In the genomic region with DNA sequence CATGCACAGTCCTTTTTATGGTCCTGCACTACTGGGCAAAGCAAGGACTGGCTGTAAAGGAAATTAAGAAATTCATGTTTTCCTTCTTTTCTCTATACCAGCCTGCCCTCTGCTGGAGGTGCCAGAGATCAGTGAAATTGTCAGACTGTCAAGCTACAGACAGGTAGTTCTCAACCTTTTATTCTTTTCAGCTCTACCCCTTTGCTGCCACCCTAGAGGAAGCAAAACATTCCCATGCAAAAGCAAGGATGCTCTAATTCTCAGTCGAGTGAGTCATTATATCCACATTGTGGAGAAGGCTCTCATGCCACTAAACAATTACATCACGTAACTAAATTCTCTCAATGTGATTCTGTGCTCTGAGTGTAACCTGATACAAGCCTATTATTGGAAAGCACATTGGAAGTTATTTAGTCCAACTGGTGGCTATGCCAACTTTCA, we compare ENCODE assay signal across 8 cellular contexts. TPM values are rescaled to one million over a fixed set of nuclear protein-coding genes. Genes with fewer than 3 reads are reported as not detected.
DNase-seq lines count a peak whose midpoint lies in the region; ATAC-seq and TF ChIP-seq lines count a peak whose summit lies in the region.

No MANE protein-coding gene starts in this region.

- BruUV-seq in PC-9 (replicated peaks; lab: Mats Ljungman, UMichigan): no TSS peak

- no peak overlapping the region for H3K4me3 ChIP-seq in PC-9

- no peaks in the 10 kb centered on the region; the same call in 1 of the 2 replicates for H3K9me3 ChIP-seq in PC-9 (ENCODE audit: insufficient read depth, low read depth)

- H3K9me2 ChIP-seq in PC-9 (ENCODE audit: insufficient read depth): no peaks in the 10 kb centered on the region

- DNase-seq in EH (ENCODE audit: low read depth) (peak; percentile 91), KBM-7 (peak; percentile 67), PC-9 (peak; percentile 82 to 100), astrocyte of the hippocampus (ENCODE audit: low read depth, low spot score) (peak; percentile 83), immature natural killer cell (peak in 2 of 3 donors; percentile 1 to 7)
- peak; percentile 13 to 27 (median 22) for DNase-seq in stimulated activated CD4-positive, alpha-beta T cell treated with anti-CD3 and anti-CD28 coated beads, TNF-alpha, amount 100 ng/mL, for 24 hours (ENCODE audit: low read depth in 3 of 3)
- no peak for DNase-seq in stimulated activated naive B cell treated with anti-CD40 and anti-IgM and Interleukin-4, amounts not matched to agents 10 μg/mL and 1 μg/mL and 100 μg/mL, for 72 hours

- ATAC-seq in stimulated activated naive B cell treated with anti-CD40 and anti-IgM and Interleukin-4, amounts not matched to agents 10 μg/mL and 1 μg/mL and 100 μg/mL, for 72 hours (replicated peaks): no peak
- ATAC-seq in GM21786 (IDR thresholded peaks at IDR 0.05; ENCODE audit: unreplicated experiment): no peak

- no peaks in the 10 kb centered on the region for H3K36me3 Mint-ChIP-seq in immature natural killer cell
- no peaks in the 10 kb centered on the region for H3K36me3 Mint-ChIP-seq in stimulated activated naive B cell treated with anti-CD40 and anti-IgM and Interleukin-4, amounts not matched to agents 10 μg/mL and 1 μg/mL and 100 μg/mL, for 72 hours

- CTCF ChIA-PET in PC-9 (lab: Charles Lee): interaction anchor here (0.6 to 2.3 kb wide), 10 partner anchors 9 to 1584 kb away, joined by 3 to 14 read pairs (median 4); partner anchors contain the start of gene PDK1

- POLR2A ChIA-PET in PC-9 (lab: Charles Lee; ENCODE audit: unreplicated experiment): interaction anchor here (0.9 kb wide), 1 partner anchor 246 kb away, joined by 8 read pairs; no protein-coding TSS in a partner anchor

- H3K27ac Mint-ChIP-seq in immature natural killer cell: no peak overlapping the region
- no peak overlapping the region for H3K27ac Mint-ChIP-seq in stimulated activated naive B cell treated with anti-CD40 and anti-IgM and Interleukin-4, amounts not matched to agents 10 μg/mL and 1 μg/mL and 100 μg/mL, for 72 hours

- no peak overlapping the region for H2AFZ ChIP-seq in PC-9

- peak; percentile 99 for TF ChIP-seq CTCF in PC-9 (conservative IDR thresholded peaks at IDR 0.05)

- no peaks in the 10 kb centered on the region for H3K36me3 ChIP-seq in PC-9 (ENCODE audit: low read depth)

- in situ Hi-C loops in KBM-7 (cut with MboI; ENCODE audit: low pct_unique_long_range_greater_than_20kb, low sequenced_read_pairs): loop anchor here (25.0 kb wide), 1 partner anchor 248 kb away; no protein-coding TSS in a partner anchor

- peaks cover 8% of the 10 kb centered on the region for H3F3A ChIP-seq in PC-9 (ENCODE audit: insufficient read depth, low read depth)

- H3K27me3 Mint-ChIP-seq in immature natural killer cell (ENCODE audit: low read depth in 3 of 3): no peaks in the 10 kb centered on the region
- H3K27me3 Mint-ChIP-seq in stimulated activated naive B cell treated with anti-CD40 and anti-IgM and Interleukin-4, amounts not matched to agents 10 μg/mL and 1 μg/mL and 100 μg/mL, for 72 hours: peaks cover 12 to 23% of the 10 kb centered on the region in 2 donors

- intact Hi-C loops in PC-9 (cut with micrococcal nuclease; ENCODE audit: unreplicated experiment): loop anchor here (1.0 to 5.0 kb wide), 8 partner anchors 73 to 1003 kb away; partner anchors contain the start of gene PDK1

- H3K4me1 Mint-ChIP-seq in immature natural killer cell: no peaks in the 10 kb centered on the region
- H3K4me1 Mint-ChIP-seq in stimulated activated naive B cell treated with anti-CD40 and anti-IgM and Interleukin-4, amounts not matched to agents 10 μg/mL and 1 μg/mL and 100 μg/mL, for 72 hours: no peaks in the 10 kb centered on the region

- H4K20me1 ChIP-seq in PC-9 (ENCODE audit: insufficient read depth): no peaks in the 10 kb centered on the region

- H3K27ac ChIP-seq in PC-9: no peak overlapping the region

- no peak overlapping the region for H3K4me3 Mint-ChIP-seq in immature natural killer cell
- H3K4me3 Mint-ChIP-seq in stimulated activated naive B cell treated with anti-CD40 and anti-IgM and Interleukin-4, amounts not matched to agents 10 μg/mL and 1 μg/mL and 100 μg/mL, for 72 hours: no peak overlapping the region

- H3K79me2 ChIP-seq in PC-9 (ENCODE audit: low read depth): no peaks in the 10 kb centered on the region

- H3K9me3 Mint-ChIP-seq in immature natural killer cell: no peaks in the 10 kb centered on the region
- no peaks in the 10 kb centered on the region for H3K9me3 Mint-ChIP-seq in stimulated activated naive B cell treated with anti-CD40 and anti-IgM and Interleukin-4, amounts not matched to agents 10 μg/mL and 1 μg/mL and 100 μg/mL, for 72 hours

- H3K4me2 ChIP-seq in PC-9: peak overlapping the region; percentile 23

- H3K27me3 ChIP-seq in PC-9 (ENCODE audit: insufficient read depth, low read depth): no peaks in the 10 kb centered on the region

- peaks cover 10% of the 10 kb centered on the region for H3K4me1 ChIP-seq in PC-9 (replicated peaks; ENCODE audit: insufficient read depth)

RNA-seq across cellular contexts. Expression of gene RAPGEF4, which starts 25.0 kb away (rescaled TPM):
- 0.53 TPM in 1 of 2 replicates, not detected in the other for total RNA-seq in PC-9 (2021)
- not detected for polyA plus RNA-seq in immature natural killer cell
